In the genomic region with DNA sequence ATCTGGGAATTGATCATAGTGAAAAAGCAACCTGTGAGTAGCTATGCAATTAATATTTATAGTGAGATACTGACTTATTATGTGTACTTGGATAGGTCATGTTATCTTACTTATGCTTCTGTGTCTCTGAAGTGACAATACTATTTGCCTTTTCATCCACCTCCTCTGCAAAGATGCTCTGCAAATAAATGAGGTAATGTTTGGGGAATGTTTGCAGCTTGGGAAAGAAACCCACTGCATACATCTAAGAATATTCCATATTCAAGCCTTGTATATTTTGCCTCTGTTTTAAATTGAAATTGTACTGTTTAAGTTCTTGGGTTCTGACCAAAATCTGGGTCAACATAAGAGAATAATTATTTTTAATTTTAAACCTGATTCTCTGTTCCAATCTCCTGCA, we compare ENCODE assay signal across 10 cellular contexts.
DNase-seq lines count a peak whose midpoint lies in the region; ATAC-seq, FAIRE-seq and TF ChIP-seq lines count a peak whose summit lies in the region.
"Had no signal": no experiment of that assay in that cellular context is flagged by ENCODE, and none has a peak within 500 bp of the region (broad histone marks: within the 10 kb centered on the region; RNA-seq: fewer than 3 reads in every experiment).

No MANE protein-coding gene starts in this region.

- no peak for TF ChIP-seq RAD21 in A549 (conservative IDR thresholded peaks at IDR 0.05 in 1 of 2, IDR thresholded peaks at IDR 0.05 in 1 of 2)

- no peak for TF ChIP-seq POLR2A in A549 (IDR thresholded peaks at IDR 0.05; ENCODE audit: low read length)

- CTCF ChIA-PET in A549 (lab: Yijun Ruan, JAX) = no interaction called here

- H3K36me3 Mint-ChIP-seq in astrocyte (ENCODE audit: low read depth, unreplicated experiment) = no peaks in the 10 kb centered on the region

- no peaks in the 10 kb centered on the region for H3K9me3 Mint-ChIP-seq in astrocyte (ENCODE audit: unreplicated experiment)

- H3K36me3 ChIP-seq in HUES64 (ENCODE audit: insufficient read depth, low read length) (no peaks in the 10 kb centered on the region), astrocyte (ENCODE audit: insufficient read depth, low read length) (no peaks in the 10 kb centered on the region), mesenchymal stem cell (ENCODE audit: control insufficient read depth in 1 of 2, insufficient read depth in 2 of 2, low read depth in 1 of 2, low read length in 2 of 2) (no peaks in the 10 kb centered on the region)

- H2BK120ac ChIP-seq in mesenchymal stem cell (ENCODE audit: low read depth, low read length) = no peak overlapping the region

- H4K91ac ChIP-seq in mesenchymal stem cell (ENCODE audit: low read length) = no peak overlapping the region

- POLR2A ChIA-PET in A549 (lab: Yijun Ruan, JAX) = no interaction called here

- TF ChIP-seq EP300 in A549 (IDR thresholded peaks at IDR 0.05) = no peak

- H4K8ac ChIP-seq in mesenchymal stem cell (ENCODE audit: low read length) = no peak overlapping the region

- peak overlapping the region; percentile 95 for H3K4me3 Mint-ChIP-seq in astrocyte (ENCODE audit: unreplicated experiment)

- H3K27ac ChIP-seq in A549 (no peak overlapping the region), HUES64 (ENCODE audit: low read depth, low read length) (peak overlapping the region; percentile 28; the same call in 1 of the 2 replicates), astrocyte (ENCODE audit: low read depth, low read length) (no peak overlapping the region), mesenchymal stem cell (ENCODE audit: low read length, poor library complexity, severe bottlenecking) (no peak overlapping the region)

- H3K4ac ChIP-seq in mesenchymal stem cell (ENCODE audit: low read depth in 1 of 2, low read length in 2 of 2) = no peak overlapping the region

- FAIRE-seq in A549 (lab: Jason Lieb, UNC) = no peak
- no peak for FAIRE-seq in astrocyte (lab: Jason Lieb, UNC)
- FAIRE-seq: small intestine, TTC549 had no signal

- peaks cover 6% of the 10 kb centered on the region for H3K4me1 Mint-ChIP-seq in astrocyte (ENCODE audit: low read depth, unreplicated experiment)

- no peaks in the 10 kb centered on the region for H3K79me2 ChIP-seq in astrocyte (ENCODE audit: insufficient read depth, low read length)

- no peaks in the 10 kb centered on the region for H3K27me3 Mint-ChIP-seq in astrocyte (ENCODE audit: low read depth, unreplicated experiment)

- peaks cover 2% of the 10 kb centered on the region for H3K79me1 ChIP-seq in mesenchymal stem cell (replicated peaks; ENCODE audit: low read length, poor library complexity, severe bottlenecking)

- H3K4me1 ChIP-seq in A549 = no peaks in the 10 kb centered on the region
- H3K4me1 ChIP-seq in HUES64 (ENCODE audit: insufficient read depth, low read length) = peaks cover 53% of the 10 kb centered on the region
- H3K4me1 ChIP-seq in astrocyte (ENCODE audit: insufficient read depth, low read length) = peaks cover 6% of the 10 kb centered on the region
- H3K4me1 ChIP-seq in mesenchymal stem cell (ENCODE audit: control insufficient read depth, insufficient read depth, low read depth, low read length) = peaks cover 5% of the 10 kb centered on the region

- H4K20me1 ChIP-seq in astrocyte (ENCODE audit: insufficient read depth, low read length) = no peaks in the 10 kb centered on the region

- H2BK15ac ChIP-seq in mesenchymal stem cell (ENCODE audit: low read depth, poor library complexity, severe bottlenecking) = no peak overlapping the region

- H2AK5ac ChIP-seq in mesenchymal stem cell (ENCODE audit: low read length, severe bottlenecking) = no peak overlapping the region

- peaks cover 14% of the 10 kb centered on the region; the same call in 1 of the 2 replicates for H3K27me3 ChIP-seq in HUES64 (ENCODE audit: insufficient read depth, low read length)
- no peaks in the 10 kb centered on the region for H3K27me3 ChIP-seq in astrocyte (ENCODE audit: insufficient read depth, low read length)
- H3K27me3 ChIP-seq in mesenchymal stem cell (ENCODE audit: control insufficient read depth in 1 of 2, insufficient read depth in 1 of 2, low read length in 2 of 2) = peaks cover 0 to 2% of the 10 kb centered on the region in 2 experiments

- H3K4me2 ChIP-seq in A549 = peak overlapping the region; percentile 72
- peak overlapping the region; percentile 88 for H3K4me2 ChIP-seq in astrocyte (ENCODE audit: low read length)
- H3K4me2 ChIP-seq in mesenchymal stem cell (ENCODE audit: low read length, poor library complexity, severe bottlenecking) = peak overlapping the region; percentile 96

- no peak overlapping the region for H3K14ac ChIP-seq in mesenchymal stem cell (ENCODE audit: low read length in 2 of 2)

- peak overlapping the region; percentile 69; the same call in 1 of the 2 replicates for H3K9ac ChIP-seq in HUES64 (ENCODE audit: low read depth, low read length)
- peak overlapping the region; percentile 77 for H3K9ac ChIP-seq in astrocyte (ENCODE audit: low read length)
- peak overlapping the region; percentile 86 for H3K9ac ChIP-seq in mesenchymal stem cell (ENCODE audit: low read length)

- H2BK12ac ChIP-seq in mesenchymal stem cell (ENCODE audit: low read length in 2 of 2) = no peak overlapping the region

- H2AFZ ChIP-seq in astrocyte (ENCODE audit: low read depth, low read length) (no peak overlapping the region), mesenchymal stem cell (ENCODE audit: low read depth, low read length) (no peak overlapping the region)

- no peak overlapping the region for H3K18ac ChIP-seq in mesenchymal stem cell (ENCODE audit: low read depth in 1 of 2, low read length in 2 of 2)

- TF ChIP-seq CTCF in A549 (IDR thresholded peaks at IDR 0.05) (no peak), astrocyte (IDR thresholded peaks at IDR 0.05; ENCODE audit: insufficient read depth, low read depth, low read length) (no peak)

- H2BK5ac ChIP-seq in mesenchymal stem cell (ENCODE audit: low read depth, low read length, poor library complexity, severe bottlenecking) = no peak overlapping the region

- ATAC-seq in A549 = no peak
- no peak for ATAC-seq in esophagus mucosa
- ATAC-seq in GM19324 (IDR thresholded peaks at IDR 0.05; ENCODE audit: low FRiP score, unreplicated experiment) = no peak
- ATAC-seq in GM18519 (IDR thresholded peaks at IDR 0.05; ENCODE audit: low FRiP score, unreplicated experiment) = no peak

- peak overlapping the region; percentile 60 for H3K27ac Mint-ChIP-seq in astrocyte (ENCODE audit: unreplicated experiment)

- H3K4me3 ChIP-seq in A549 (no peak overlapping the region), HUES64 (ENCODE audit: low read length) (peak overlapping the region; percentile 74), astrocyte (ENCODE audit: insufficient read depth, low read depth, low read length) (peak overlapping the region; percentile 71), mesenchymal stem cell (ENCODE audit: insufficient read depth in 1 of 2, low read depth in 1 of 2, low read length in 2 of 2) (peak overlapping the region in 1 of 2 experiments; percentile 88)

- no peak overlapping the region for H3K23ac ChIP-seq in mesenchymal stem cell (ENCODE audit: low read length in 2 of 2)

- H3K9me3 ChIP-seq in A549 (no peaks in the 10 kb centered on the region; the same call in 2 of the 3 replicates), HUES64 (ENCODE audit: insufficient read depth, low read depth, low read length) (no peaks in the 10 kb centered on the region), astrocyte (ENCODE audit: insufficient read depth, low read depth, low read length) (no peaks in the 10 kb centered on the region), mesenchymal stem cell (ENCODE audit: control insufficient read depth, low read length) (no peaks in the 10 kb centered on the region)

- DNase-seq in A549 (ENCODE audit: low read depth in 1 of 2, low spot score in 1 of 2) (no peak), astrocyte (ENCODE audit: low read depth) (no peak), mesenchymal stem cell (no peak), activated gamma-delta T cell (lab: John Stamatoyannopoulos, UW) (no peak)

TF ChIP-seq in A549, 52 proteins besides CTCF, POLR2A, EP300 and RAD21:
- TF ChIP-seq ZNF302 (CRISPR knock-in tag; IDR thresholded peaks at IDR 0.05) = no peak
- TF ChIP-seq HOXB13 (CRISPR knock-in tag; IDR thresholded peaks at IDR 0.05; ENCODE audit: low read depth) = no peak
- no peak for TF ChIP-seq FOSB (CRISPR knock-in tag; IDR thresholded peaks at IDR 0.05)
- TF ChIP-seq RNF2 (IDR thresholded peaks at IDR 0.05; ENCODE audit: borderline replicate concordance, low read depth) = no peak
- TF ChIP-seq CBX2 (IDR thresholded peaks at IDR 0.05; ENCODE audit: borderline replicate concordance, low read depth) = no peak
- TF ChIP-seq JUN (IDR thresholded peaks at IDR 0.05) = no peak
- TF ChIP-seq SMC3 (IDR thresholded peaks at IDR 0.05) = no peak
- TF ChIP-seq SREBF2 (IDR thresholded peaks at IDR 0.05) = no peak
- no peak for TF ChIP-seq NFE2L2 (conservative IDR thresholded peaks at IDR 0.05; ENCODE audit: low read length)
